ENCODE assay signal across 23 cellular contexts in genomic region chr15:100336061-100336460, GRCh38. TPM values are rescaled to one million over a fixed set of nuclear protein-coding genes. Genes with fewer than 3 reads are reported as not detected.
DNase-seq lines count a peak whose midpoint lies in the region; ATAC-seq and TF ChIP-seq lines count a peak whose summit lies in the region.
"Had no signal": no experiment of that assay in that cellular context is flagged by ENCODE, and none has a peak within 500 bp of the region (broad histone marks: within the 10 kb centered on the region; RNA-seq: fewer than 3 reads in every experiment).

No MANE protein-coding gene starts in this region.

- H3K4me1 ChIP-seq in left ventricle myocardium inferior, result peaks cover 5% of the 10 kb centered on the region
- H3K4me1 ChIP-seq: HAP-1 had no signal

- H3K27me3 ChIP-seq in left ventricle myocardium inferior (ENCODE audit: low read depth), result peaks cover 46% of the 10 kb centered on the region

- TF ChIP-seq CTCF in left ventricle myocardium inferior (IDR thresholded peaks at IDR 0.05; ENCODE audit: borderline replicate concordance) (no peak), osteocyte (IDR thresholded peaks at IDR 0.05) (no peak)

- no peaks in the 10 kb centered on the region for H3K36me3 Mint-ChIP-seq in osteocyte (ENCODE audit: unreplicated experiment)

- H3K27me3 Mint-ChIP-seq in osteocyte (ENCODE audit: unreplicated experiment), result peaks cover 15% of the 10 kb centered on the region

- peaks cover 2% of the 10 kb centered on the region for H3K4me1 Mint-ChIP-seq in osteocyte (ENCODE audit: unreplicated experiment)

- DNase-seq in left ventricle myocardium inferior, result no peak
- DNase-seq in Right ventricle myocardium inferior (ENCODE audit: missing footprints), result no peak
- DNase-seq in astrocyte of the hippocampus (ENCODE audit: low read depth, low spot score), result peak; percentile 29
- peak; percentile 48 for DNase-seq in osteocyte (ENCODE audit: extremely low spot score, unreplicated experiment)
- no peak for DNase-seq in NCI-H128 (lab: John Stamatoyannopoulos, UW; ENCODE audit: unreplicated experiment)
- no peak for DNase-seq in MV-4-11 (lab: John Stamatoyannopoulos, UW)
- DNase-seq: DMS79 treated with DMSO at 0.1 percent for 48 hours, HFFc6, KBM-7, MM.1S, NCI-H1417 treated with DMSO at 0.1 percent for 48 hours, NCI-H1694 treated with DMSO at 0.1 percent for 48 hours, NCI-H2081, NCI-H2227 treated with DMSO at 0.1 percent for 48 hours, NCI-H510A, NCI-H69, SIG-M5 had no signal

- ATAC-seq in Right ventricle myocardium inferior (no peak), GM21360 (IDR thresholded peaks at IDR 0.05; ENCODE audit: unreplicated experiment) (no peak)
- ATAC-seq: GM23338, Panc1 had no signal

- no peaks in the 10 kb centered on the region for H3K36me3 ChIP-seq in left ventricle myocardium inferior
- H3K36me3 ChIP-seq: HAP-1 had no signal

- H3K9me3 Mint-ChIP-seq in osteocyte (ENCODE audit: unreplicated experiment), result no peaks in the 10 kb centered on the region
- H3K9me3 Mint-ChIP-seq: GM23338 had no signal

- intact Hi-C loops in left ventricle myocardium inferior (cut with micrococcal nuclease) (no loop called here), Right ventricle myocardium inferior (cut with DNase I) (loop anchor here (10.0 kb wide), 2 partner anchors 161 to 371 kb away; no protein-coding TSS in a partner anchor)

- peak overlapping the region; percentile 27 for H3K27ac ChIP-seq in left ventricle myocardium inferior (replicated peaks)
- H3K27ac ChIP-seq: SK-N-MC had no signal

- H3K4me3 ChIP-seq in left ventricle myocardium inferior, result no peak overlapping the region
- H3K4me3 ChIP-seq: GM23338, HAP-1, SK-N-MC had no signal

- H3K9me3 ChIP-seq in left ventricle myocardium inferior (replicated peaks), result no peaks in the 10 kb centered on the region
- H3K9me3 ChIP-seq: HAP-1 had no signal

- no peak overlapping the region for H3K27ac Mint-ChIP-seq in osteocyte (ENCODE audit: unreplicated experiment)
- H3K27ac Mint-ChIP-seq: GM23338, HFFc6 had no signal

- H3K4me3 Mint-ChIP-seq in osteocyte (ENCODE audit: unreplicated experiment), result no peak overlapping the region
- H3K4me3 Mint-ChIP-seq: GM23338, HFFc6 had no signal

RNA-seq across cellular contexts. Expression of gene ADAMTS17, which starts 5.7 kb away (rescaled TPM):
- total RNA-seq in left ventricle myocardium inferior (0.99 TPM), Right ventricle myocardium inferior (1.4 TPM), osteocyte (0.39 and 1.5 TPM in 2 replicates)
- total RNA-seq: HFFc6, OCI-LY7 had no signal

Comparison
In these comparisons a context has a peak if more than half of its experiments do, and no peak if none do; other contexts are left out.
1. DNase-seq: peak in astrocyte of the hippocampus (single experiment) and osteocyte (single experiment); none in left ventricle myocardium inferior (single experiment), Right ventricle myocardium inferior (single experiment), NCI-H128 (single experiment) and MV-4-11 (single experiment).